ENCODE assay signal across 23 cellular contexts in genomic region chr6:15754706-15755079, GRCh38.
DNase-seq lines count a peak whose midpoint lies in the region; ATAC-seq and TF ChIP-seq lines count a peak whose summit lies in the region.
"Had no signal": no experiment of that assay in that cellular context is flagged by ENCODE, and none has a peak within 500 bp of the region (broad histone marks: within the 10 kb centered on the region; RNA-seq: fewer than 3 reads in every experiment).

No MANE protein-coding gene starts in this region.

- intact Hi-C loops in esophagus muscularis mucosa (cut with DNase I), result no loop called here
- intact Hi-C loops in CD4-positive, alpha-beta T cell (cut with DNase I, micrococcal nuclease), result no loop called here

- no peak overlapping the region for H3K9ac ChIP-seq in SK-N-SH
- H3K9ac ChIP-seq in neuronal stem cell (ENCODE audit: low read depth, low read length, poor library complexity), result no peak overlapping the region

- DNase-seq in SK-N-SH (no peak), esophagus muscularis mucosa (ENCODE audit: extremely low spot score) (peak; percentile 66), neuronal stem cell (ENCODE audit: low spot score) (no peak), NCI-H187 treated with DMSO at 0.1 percent for 48 hours (lab: John Stamatoyannopoulos, UW) (no peak), amygdala (lab: John Stamatoyannopoulos, UW) (no peak)
- no peak for DNase-seq in CD4-positive, alpha-beta T cell
- DNase-seq: Calu3, DMS79 treated with DMSO at 0.1 percent for 48 hours, KG1, MG63, NCI-H2029 treated with DMSO at 0.1 percent for 48 hours, NCI-H2227 treated with DMSO at 0.1 percent for 48 hours, NCI-H510A, NCI-H69, Peyer's patch, SIG-M5 had no signal

- no peak overlapping the region for H3K4me3 Mint-ChIP-seq in CD4-positive, alpha-beta T cell
- H3K4me3 Mint-ChIP-seq: CD14-positive monocyte, HFFc6 had no signal

- H3K4me2 ChIP-seq in SK-N-SH (no peak overlapping the region), neuronal stem cell (ENCODE audit: insufficient read depth, low read length, poor library complexity, severe bottlenecking) (no peak overlapping the region)

- TF ChIP-seq RAD21 in SK-N-SH (IDR thresholded peaks at IDR 0.05; ENCODE audit: low read length), result no peak

- no peaks in the 10 kb centered on the region for H3K27me3 Mint-ChIP-seq in CD4-positive, alpha-beta T cell

- no peak overlapping the region for H2BK5ac ChIP-seq in neuronal stem cell (ENCODE audit: low read length)

- WGBS in SK-N-SH (ENCODE audit: low lambda C conversion rate), result 64% methylated on average over 7 of the region's 9 CpGs
- WGBS in esophagus muscularis mucosa, result 89% methylated on average over 9 of the region's 9 CpGs
- no CpG with 5 or more reads among the region's 9 CpGs for WGBS in neuronal stem cell (ENCODE audit: extremely low coverage in 2 of 2, insufficient read length in 2 of 2, insufficient replicate concordance in 1 of 2), 2 donors

- H2AK5ac ChIP-seq in neuronal stem cell (ENCODE audit: low read depth, low read length), result no peak overlapping the region

- H2BK120ac ChIP-seq in neuronal stem cell (ENCODE audit: low read depth, low read length), result no peak overlapping the region

- no peak overlapping the region for H4K8ac ChIP-seq in neuronal stem cell (ENCODE audit: low read depth, low read length)

- no peak overlapping the region for H3K27ac Mint-ChIP-seq in CD4-positive, alpha-beta T cell
- H3K27ac Mint-ChIP-seq: HFFc6 had no signal

- TF ChIP-seq POLR2A in esophagus muscularis mucosa (IDR thresholded peaks at IDR 0.05; ENCODE audit: low read depth), result no peak

- TF ChIP-seq EP300 in SK-N-SH (IDR thresholded peaks at IDR 0.05; ENCODE audit: borderline replicate concordance in 1 of 2, low read depth in 1 of 2, low read length in 1 of 2) (no peak), esophagus muscularis mucosa (IDR thresholded peaks at IDR 0.05) (no peak)

- no peaks in the 10 kb centered on the region; a peak in 1 of 4 replicates for H3K4me1 ChIP-seq in SK-N-SH (ENCODE audit: control insufficient read depth in 1 of 2, insufficient read depth in 2 of 2, low read depth in 1 of 2, low read length in 1 of 2)
- no peaks in the 10 kb centered on the region for H3K4me1 ChIP-seq in esophagus muscularis mucosa
- peaks cover 0 to 1% of the 10 kb centered on the region in 2 donors for H3K4me1 ChIP-seq in neuronal stem cell (ENCODE audit: control insufficient read depth in 2 of 2, insufficient read depth in 1 of 2, low read depth in 1 of 2, low read length in 2 of 2)
- H3K4me1 ChIP-seq: BE2C, HAP-1, Peyer's patch had no signal

- no peak overlapping the region for H3K14ac ChIP-seq in neuronal stem cell (ENCODE audit: low read length)

- no peaks in the 10 kb centered on the region for H4K20me1 ChIP-seq in SK-N-SH (ENCODE audit: insufficient read depth)

- no peaks in the 10 kb centered on the region for H3K4me1 Mint-ChIP-seq in CD4-positive, alpha-beta T cell (ENCODE audit: low read depth)
- H3K4me1 Mint-ChIP-seq: CD14-positive monocyte had no signal

- no peaks in the 10 kb centered on the region for H3K9me3 Mint-ChIP-seq in CD4-positive, alpha-beta T cell

- H3K27ac ChIP-seq in SK-N-SH (ENCODE audit: low read depth in 2 of 2, low read length in 1 of 2) (no peak overlapping the region), esophagus muscularis mucosa (replicated peaks in 1 of 4) (no peak overlapping the region), neuronal stem cell (replicated peaks; ENCODE audit: low read length) (no peak overlapping the region)
- H3K27ac ChIP-seq in CD4-positive, alpha-beta T cell (ENCODE audit: low read depth, low read length), result no peak overlapping the region
- H3K27ac ChIP-seq: 22Rv1, Peyer's patch had no signal

- H3K9me2 ChIP-seq in SK-N-SH, result no peaks in the 10 kb centered on the region

- H3F3A ChIP-seq in SK-N-SH (replicated peaks; ENCODE audit: insufficient read depth), result no peaks in the 10 kb centered on the region

- H4K91ac ChIP-seq in neuronal stem cell (ENCODE audit: low read depth, low read length, poor library complexity), result no peak overlapping the region

- H3K36me3 ChIP-seq in SK-N-SH (replicated peaks in 1 of 2; ENCODE audit: control insufficient read depth in 1 of 2, insufficient read depth in 2 of 2, low read length in 1 of 2) (no peaks in the 10 kb centered on the region), esophagus muscularis mucosa (no peaks in the 10 kb centered on the region), neuronal stem cell (replicated peaks in 1 of 2; ENCODE audit: control insufficient read depth in 2 of 2, insufficient read depth in 2 of 2, low read length in 2 of 2) (no peaks in the 10 kb centered on the region)
- H3K36me3 ChIP-seq: BE2C, HAP-1, MG63, Peyer's patch had no signal

- H3K79me1 ChIP-seq in neuronal stem cell (ENCODE audit: low read depth, low read length), result no peaks in the 10 kb centered on the region

- H2BK12ac ChIP-seq in neuronal stem cell (ENCODE audit: low read length), result no peak overlapping the region

- H3K23ac ChIP-seq in neuronal stem cell (ENCODE audit: low read depth, low read length, poor library complexity), result no peak overlapping the region

- no peak overlapping the region for H3K4ac ChIP-seq in neuronal stem cell (ENCODE audit: low read length)

- H2BK15ac ChIP-seq in neuronal stem cell (ENCODE audit: low read length), result no peak overlapping the region

- H3K4me3 ChIP-seq in SK-N-SH (ENCODE audit: low read depth in 2 of 2, low read length in 1 of 2) (no peak overlapping the region), esophagus muscularis mucosa (no peak overlapping the region), neuronal stem cell (ENCODE audit: low read length in 2 of 2) (no peak overlapping the region)
- H3K4me3 ChIP-seq: HAP-1, MG63, Peyer's patch had no signal

- CTCF ChIA-PET in SK-N-SH (lab: Yijun Ruan, JAX), result interaction anchor here (1.0 to 1.1 kb wide), 3 partner anchors 14 to 428 kb away, joined by 3 read pairs; no protein-coding TSS in a partner anchor
- CTCF ChIA-PET in CD4-positive, alpha-beta T cell (lab: Charles Lee), result no interaction called here

- H3K18ac ChIP-seq in neuronal stem cell (ENCODE audit: low read length), result peak overlapping the region; percentile 4

- TF ChIP-seq CTCF in SK-N-SH (IDR thresholded peaks at IDR 0.05) (no peak), esophagus muscularis mucosa (IDR thresholded peaks at IDR 0.05) (no peak)
- TF ChIP-seq CTCF in CD4-positive, alpha-beta T cell (IDR thresholded peaks at IDR 0.05), result no peak

- no peaks in the 10 kb centered on the region for H3K79me2 ChIP-seq in SK-N-SH (ENCODE audit: insufficient read depth)

- no peaks in the 10 kb centered on the region for H3K36me3 Mint-ChIP-seq in CD4-positive, alpha-beta T cell (ENCODE audit: low read depth)
- H3K36me3 Mint-ChIP-seq: CD14-positive monocyte had no signal

- POLR2A ChIA-PET in SK-N-SH (lab: Yijun Ruan, JAX), result no interaction called here
- POLR2A ChIA-PET in CD4-positive, alpha-beta T cell (lab: Charles Lee), result no interaction called here

- H2AFZ ChIP-seq in SK-N-SH (ENCODE audit: low read depth) (0 out of 2 replicates have a peak overlapping the region, but pooled peaks have one; percentile 37), neuronal stem cell (ENCODE audit: low read length) (peak overlapping the region; percentile 65)

- H3K27me3 ChIP-seq in SK-N-SH (ENCODE audit: insufficient read depth) (no peaks in the 10 kb centered on the region), esophagus muscularis mucosa (peaks cover 0 to 3% (median 0%) of the 10 kb centered on the region in 4 donors), neuronal stem cell (ENCODE audit: control insufficient read depth in 3 of 3, insufficient read depth in 3 of 3, low read depth in 1 of 3, low read length in 3 of 3) (peaks cover 0 to 3% (median 0%) of the 10 kb centered on the region in 3 experiments)
- H3K27me3 ChIP-seq in CD4-positive, alpha-beta T cell (ENCODE audit: control insufficient read depth, insufficient read depth, low read length), result no peaks in the 10 kb centered on the region
- H3K27me3 ChIP-seq: BE2C, MG63, Peyer's patch had no signal

- H3K9me3 ChIP-seq in SK-N-SH (no peaks in the 10 kb centered on the region), esophagus muscularis mucosa (no peaks in the 10 kb centered on the region), neuronal stem cell (replicated peaks in 1 of 2; ENCODE audit: control insufficient read depth in 2 of 2, insufficient read depth in 1 of 2, low read depth in 1 of 2, low read length in 2 of 2) (no peaks in the 10 kb centered on the region)
- H3K9me3 ChIP-seq in CD4-positive, alpha-beta T cell (ENCODE audit: control insufficient read depth, low read length), result no peaks in the 10 kb centered on the region
- H3K9me3 ChIP-seq: BE2C, HAP-1, MG63, Peyer's patch had no signal

- no peak for ATAC-seq in SK-N-SH treated with all-trans-retinoic acid at 6 μM for 48 hours
- no peak for ATAC-seq in GM19397 (IDR thresholded peaks at IDR 0.05; ENCODE audit: unreplicated experiment)
- no peak for ATAC-seq in CD4-positive, alpha-beta T cell (ENCODE audit: poor library complexity)

TF ChIP-seq in SK-N-SH, 30 proteins besides CTCF, POLR2A, EP300 and RAD21 (continues in another document):
- TF ChIP-seq JUND (IDR thresholded peaks at IDR 0.05) (no peak), USF1 (IDR thresholded peaks at IDR 0.05; ENCODE audit: borderline replicate concordance, low read depth) (no peak), RXRA (IDR thresholded peaks at IDR 0.05; ENCODE audit: borderline replicate concordance, low read depth) (no peak)

TF ChIP-seq in SK-N-SH treated with all-trans-retinoic acid at 6 μM for 48 hours, 23 proteins besides CTCF, POLR2A, EP300 and RAD21:
- no peak for TF ChIP-seq ZC3H10 (CRISPR knock-in tag; IDR thresholded peaks at IDR 0.05)
- TF ChIP-seq TOX (CRISPR knock-in tag; IDR thresholded peaks at IDR 0.05; ENCODE audit: borderline replicate concordance), result no peak
- TF ChIP-seq BACH2 (CRISPR knock-in tag; IDR thresholded peaks at IDR 0.05; ENCODE audit: borderline replicate concordance), result no peak
- TF ChIP-seq CSDC2 (CRISPR knock-in tag; IDR thresholded peaks at IDR 0.05), result no peak
- TF ChIP-seq GLIS3 (CRISPR knock-in tag; IDR thresholded peaks at IDR 0.05), result no peak
- TF ChIP-seq ZNF8 (CRISPR knock-in tag; IDR thresholded peaks at IDR 0.05), result no peak
TF ChIP-seq in SK-N-SH treated with all-trans-retinoic acid at 6 μM for 48 hours: peak in this region for 0.
